Comparison of ENCODE assay signal across 8 cellular contexts in genomic region chrX:150364347-150365050, GRCh38. TPM values are rescaled to one million over a fixed set of nuclear protein-coding genes. Genes with fewer than 3 reads are reported as not detected.
DNase-seq lines count a peak whose midpoint lies in the region; ATAC-seq and TF ChIP-seq lines count a peak whose summit lies in the region.

No MANE protein-coding gene starts in this region.

- H3K4me3 Mint-ChIP-seq in CD14-positive monocyte, result peak overlapping the region; percentile 75 to 81
- peak overlapping the region; percentile 67 for H3K4me3 Mint-ChIP-seq in activated naive CD8-positive, alpha-beta T cell

- peaks cover 49 to 78% (median 57%) of the 10 kb centered on the region in 3 donors for H3K27me3 Mint-ChIP-seq in CD14-positive monocyte (ENCODE audit: low read depth in 3 of 3)
- H3K27me3 Mint-ChIP-seq in activated naive CD8-positive, alpha-beta T cell, result peaks cover 7% of the 10 kb centered on the region

- no peak for TF ChIP-seq POLR2A in prostate gland (IDR thresholded peaks at IDR 0.05)

- H3K9ac ChIP-seq in KMS-11, result no peak overlapping the region; the same call in 1 of the 2 replicates

- H3K9me3 Mint-ChIP-seq in CD14-positive monocyte, result peaks cover 0 to 36% (median 15%) of the 10 kb centered on the region in 7 donors
- H3K9me3 Mint-ChIP-seq in activated naive CD8-positive, alpha-beta T cell (ENCODE audit: low read depth), result no peaks in the 10 kb centered on the region

- H3K4me1 Mint-ChIP-seq in CD14-positive monocyte, result peaks cover 28% of the 10 kb centered on the region
- peaks cover 19% of the 10 kb centered on the region for H3K4me1 Mint-ChIP-seq in activated naive CD8-positive, alpha-beta T cell (ENCODE audit: low read depth)

- no peak for TF ChIP-seq CTCF in CD14-positive monocyte (IDR thresholded peaks at IDR 0.05)
- no peak for TF ChIP-seq CTCF in KMS-11 (conservative IDR thresholded peaks at IDR 0.05; ENCODE audit: low read depth, low read length)
- no peak for TF ChIP-seq CTCF in left ventricle myocardium inferior (IDR thresholded peaks at IDR 0.05; ENCODE audit: borderline replicate concordance)
- no peak for TF ChIP-seq CTCF in prostate gland (IDR thresholded peaks at IDR 0.05)

- ATAC-seq in HG02852 (IDR thresholded peaks at IDR 0.05; ENCODE audit: unreplicated experiment) (no peak), GM21423 (IDR thresholded peaks at IDR 0.05; ENCODE audit: unreplicated experiment) (no peak)

- H3K9me3 ChIP-seq in left ventricle myocardium inferior (replicated peaks), result no peaks in the 10 kb centered on the region
- no peaks in the 10 kb centered on the region for H3K9me3 ChIP-seq in prostate gland

- no peak for DNase-seq in CD14-positive monocyte (ENCODE audit: low spot score)
- peak; percentile 16 for DNase-seq in left ventricle myocardium inferior
- no peak for DNase-seq in prostate gland (ENCODE audit: low spot score)
- no peak for DNase-seq in inferior parietal cortex (ENCODE audit: extremely low spot score)

- peak overlapping the region; percentile 82 for H3K4me2 ChIP-seq in KMS-11

- intact Hi-C loops in CD14-positive monocyte (cut with micrococcal nuclease), result loop anchor here (5.0 to 10.0 kb wide), 4 partner anchors 110 to 203 kb away; partner anchors contain the start of gene MTM1 (in 1 of the 2)
- intact Hi-C loops in left ventricle myocardium inferior (cut with micrococcal nuclease), result no loop called here
- intact Hi-C loops in prostate gland (cut with DNase I), result loop anchor here (5.0 to 10.0 kb wide), 4 partner anchors 143 to 402 kb away; no protein-coding TSS in a partner anchor

- H3K27ac Mint-ChIP-seq in CD14-positive monocyte, result no peak overlapping the region
- no peak overlapping the region for H3K27ac Mint-ChIP-seq in activated naive CD8-positive, alpha-beta T cell

- H3K27me3 ChIP-seq in KMS-11 (ENCODE audit: insufficient read depth, low read depth) (no peaks in the 10 kb centered on the region), left ventricle myocardium inferior (ENCODE audit: low read depth) (peaks cover 7% of the 10 kb centered on the region), prostate gland (replicated peaks; ENCODE audit: insufficient read depth) (no peaks in the 10 kb centered on the region)

- H3K36me3 ChIP-seq in KMS-11 (ENCODE audit: insufficient read depth) (no peaks in the 10 kb centered on the region), left ventricle myocardium inferior (no peaks in the 10 kb centered on the region), prostate gland (no peaks in the 10 kb centered on the region)

- no peak overlapping the region for H3K27ac ChIP-seq in KMS-11
- H3K27ac ChIP-seq in left ventricle myocardium inferior (replicated peaks), result peak overlapping the region; percentile 84
- peak overlapping the region; percentile 75 to 79 for H3K27ac ChIP-seq in prostate gland

- peak overlapping the region; percentile 67 for H2AFZ ChIP-seq in KMS-11 (ENCODE audit: low read depth)

- peaks cover 0 to 5% of the 10 kb centered on the region in 2 donors for H3K36me3 Mint-ChIP-seq in CD14-positive monocyte
- no peaks in the 10 kb centered on the region for H3K36me3 Mint-ChIP-seq in activated naive CD8-positive, alpha-beta T cell

- 2% methylated on average over 16 of the region's 66 CpGs for WGBS in prostate gland

- H3K4me1 ChIP-seq in KMS-11 (ENCODE audit: low read depth, poor library complexity, severe bottlenecking), result no peaks in the 10 kb centered on the region
- peaks cover 25% of the 10 kb centered on the region for H3K4me1 ChIP-seq in left ventricle myocardium inferior
- H3K4me1 ChIP-seq in prostate gland (replicated peaks), result no peaks in the 10 kb centered on the region

- no peaks in the 10 kb centered on the region for H3K79me2 ChIP-seq in KMS-11 (ENCODE audit: insufficient read depth, low read depth)

- H4K20me1 ChIP-seq in KMS-11 (ENCODE audit: insufficient read depth), result no peaks in the 10 kb centered on the region

- no peak overlapping the region for H3K4me3 ChIP-seq in KMS-11 (IDR thresholded peaks at IDR 0.05; ENCODE audit: insufficient read depth, low read depth, low read length)
- H3K4me3 ChIP-seq in left ventricle myocardium inferior, result peak overlapping the region; percentile 73
- H3K4me3 ChIP-seq in prostate gland, result peak overlapping the region; percentile 41 to 45

RNA-seq across cellular contexts. Expression of gene MAMLD1, which starts 1.4 kb away (rescaled TPM):
- not detected for polyA plus RNA-seq in CD14-positive monocyte
- total RNA-seq in left ventricle myocardium inferior (1.8 TPM), prostate gland (10 to 100 TPM in 1 of 2 donors, 1 to 10 TPM in 1; 2.2 to 51.7 TPM)
